ENCODE assay signal across 1 cellular context in the genomic region with DNA sequence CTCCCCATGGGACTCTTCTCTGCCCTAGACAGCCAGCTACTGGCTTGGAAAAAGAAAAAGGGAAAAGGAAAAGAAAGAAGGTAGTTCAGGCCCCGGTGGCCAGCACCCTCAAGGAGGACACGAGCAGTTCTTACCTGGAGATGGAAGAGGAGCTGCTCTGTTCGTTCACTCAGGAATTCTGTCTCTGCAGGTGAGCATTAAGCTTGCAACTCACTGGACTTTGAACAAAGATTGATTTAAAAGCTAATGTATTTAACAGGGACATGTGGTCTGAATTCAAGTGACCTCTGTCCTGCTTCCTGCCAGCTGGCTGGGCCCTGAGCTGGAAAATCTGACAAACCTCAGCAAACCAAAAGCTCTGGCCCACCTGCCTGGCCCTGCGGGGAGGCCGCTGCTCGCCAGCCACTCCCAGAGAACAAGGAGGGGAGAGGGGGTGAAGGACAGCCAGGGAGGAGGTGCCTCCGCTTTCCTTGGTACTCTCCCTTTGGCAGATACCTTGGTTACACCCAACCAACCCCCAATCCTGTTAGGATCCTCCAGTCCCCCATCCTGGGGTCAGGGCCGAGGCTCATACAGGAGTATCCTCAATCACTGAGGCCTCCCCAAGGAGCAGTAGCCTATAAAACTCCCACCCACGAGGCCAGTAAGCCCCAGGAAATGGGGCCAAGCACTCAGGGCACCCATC.
TF ChIP-seq lines count a peak whose summit lies in the region.

A gene (minus strand): TSS at position 186 of the 685 bp plus-strand sequence. CDS start 19,347 bp downstream, outside the sequence.

TF ChIP-seq in HepG2, 621 proteins besides CTCF, POLR2A, EP300 and RAD21 (continued from another document and continues in another):
- no peak for TF ChIP-seq EZH2 (conservative IDR thresholded peaks at IDR 0.05; ENCODE audit: low read depth, low read length)
- TF ChIP-seq, protein P1, sequence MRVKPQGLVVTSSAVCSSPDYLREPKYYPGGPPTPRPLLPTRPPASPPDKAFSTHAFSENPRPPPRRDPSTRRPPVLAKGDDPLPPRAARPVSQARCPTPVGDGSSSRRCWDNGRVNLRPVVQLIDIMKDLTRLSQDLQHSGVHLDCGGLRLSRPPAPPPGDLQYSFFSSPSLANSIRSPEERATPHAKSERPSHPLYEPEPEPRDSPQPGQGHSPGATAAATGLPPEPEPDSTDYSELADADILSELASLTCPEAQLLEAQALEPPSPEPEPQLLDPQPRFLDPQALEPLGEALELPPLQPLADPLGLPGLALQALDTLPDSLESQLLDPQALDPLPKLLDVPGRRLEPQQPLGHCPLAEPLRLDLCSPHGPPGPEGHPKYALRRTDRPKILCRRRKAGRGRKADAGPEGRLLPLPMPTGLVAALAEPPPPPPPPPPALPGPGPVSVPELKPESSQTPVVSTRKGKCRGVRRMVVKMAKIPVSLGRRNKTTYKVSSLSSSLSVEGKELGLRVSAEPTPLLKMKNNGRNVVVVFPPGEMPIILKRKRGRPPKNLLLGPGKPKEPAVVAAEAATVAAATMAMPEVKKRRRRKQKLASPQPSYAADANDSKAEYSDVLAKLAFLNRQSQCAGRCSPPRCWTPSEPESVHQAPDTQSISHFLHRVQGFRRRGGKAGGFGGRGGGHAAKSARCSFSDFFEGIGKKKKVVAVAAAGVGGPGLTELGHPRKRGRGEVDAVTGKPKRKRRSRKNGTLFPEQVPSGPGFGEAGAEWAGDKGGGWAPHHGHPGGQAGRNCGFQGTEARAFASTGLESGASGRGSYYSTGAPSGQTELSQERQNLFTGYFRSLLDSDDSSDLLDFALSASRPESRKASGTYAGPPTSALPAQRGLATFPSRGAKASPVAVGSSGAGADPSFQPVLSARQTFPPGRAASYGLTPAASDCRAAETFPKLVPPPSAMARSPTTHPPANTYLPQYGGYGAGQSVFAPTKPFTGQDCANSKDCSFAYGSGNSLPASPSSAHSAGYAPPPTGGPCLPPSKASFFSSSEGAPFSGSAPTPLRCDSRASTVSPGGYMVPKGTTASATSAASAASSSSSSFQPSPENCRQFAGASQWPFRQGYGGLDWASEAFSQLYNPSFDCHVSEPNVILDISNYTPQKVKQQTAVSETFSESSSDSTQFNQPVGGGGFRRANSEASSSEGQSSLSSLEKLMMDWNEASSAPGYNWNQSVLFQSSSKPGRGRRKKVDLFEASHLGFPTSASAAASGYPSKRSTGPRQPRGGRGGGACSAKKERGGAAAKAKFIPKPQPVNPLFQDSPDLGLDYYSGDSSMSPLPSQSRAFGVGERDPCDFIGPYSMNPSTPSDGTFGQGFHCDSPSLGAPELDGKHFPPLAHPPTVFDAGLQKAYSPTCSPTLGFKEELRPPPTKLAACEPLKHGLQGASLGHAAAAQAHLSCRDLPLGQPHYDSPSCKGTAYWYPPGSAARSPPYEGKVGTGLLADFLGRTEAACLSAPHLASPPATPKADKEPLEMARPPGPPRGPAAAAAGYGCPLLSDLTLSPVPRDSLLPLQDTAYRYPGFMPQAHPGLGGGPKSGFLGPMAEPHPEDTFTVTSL (CRISPR knock-in tag; IDR thresholded peaks at IDR 0.05; ENCODE audit: borderline replicate concordance), result peak; percentile 53; the same call in 1 of the 2 replicates
- 0 out of 2 replicates have a peak, but pooled peaks have one; percentile 71 for TF ChIP-seq ZNF232 (CRISPR knock-in tag; IDR thresholded peaks at IDR 0.05; ENCODE audit: borderline replicate concordance)
- TF ChIP-seq, protein P2, sequence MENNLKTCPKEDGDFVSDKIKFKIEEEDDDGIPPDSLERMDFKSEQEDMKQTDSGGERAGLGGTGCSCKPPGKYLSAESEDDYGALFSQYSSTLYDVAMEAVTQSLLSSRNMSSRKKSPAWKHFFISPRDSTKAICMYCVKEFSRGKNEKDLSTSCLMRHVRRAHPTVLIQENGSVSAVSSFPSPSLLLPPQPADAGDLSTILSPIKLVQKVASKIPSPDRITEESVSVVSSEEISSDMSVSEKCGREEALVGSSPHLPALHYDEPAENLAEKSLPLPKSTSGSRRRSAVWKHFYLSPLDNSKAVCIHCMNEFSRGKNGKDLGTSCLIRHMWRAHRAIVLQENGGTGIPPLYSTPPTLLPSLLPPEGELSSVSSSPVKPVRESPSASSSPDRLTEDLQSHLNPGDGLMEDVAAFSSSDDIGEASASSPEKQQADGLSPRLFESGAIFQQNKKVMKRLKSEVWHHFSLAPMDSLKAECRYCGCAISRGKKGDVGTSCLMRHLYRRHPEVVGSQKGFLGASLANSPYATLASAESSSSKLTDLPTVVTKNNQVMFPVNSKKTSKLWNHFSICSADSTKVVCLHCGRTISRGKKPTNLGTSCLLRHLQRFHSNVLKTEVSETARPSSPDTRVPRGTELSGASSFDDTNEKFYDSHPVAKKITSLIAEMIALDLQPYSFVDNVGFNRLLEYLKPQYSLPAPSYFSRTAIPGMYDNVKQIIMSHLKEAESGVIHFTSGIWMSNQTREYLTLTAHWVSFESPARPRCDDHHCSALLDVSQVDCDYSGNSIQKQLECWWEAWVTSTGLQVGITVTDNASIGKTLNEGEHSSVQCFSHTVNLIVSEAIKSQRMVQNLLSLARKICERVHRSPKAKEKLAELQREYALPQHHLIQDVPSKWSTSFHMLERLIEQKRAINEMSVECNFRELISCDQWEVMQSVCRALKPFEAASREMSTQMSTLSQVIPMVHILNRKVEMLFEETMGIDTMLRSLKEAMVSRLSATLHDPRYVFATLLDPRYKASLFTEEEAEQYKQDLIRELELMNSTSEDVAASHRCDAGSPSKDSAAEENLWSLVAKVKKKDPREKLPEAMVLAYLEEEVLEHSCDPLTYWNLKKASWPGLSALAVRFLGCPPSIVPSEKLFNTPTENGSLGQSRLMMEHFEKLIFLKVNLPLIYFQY (CRISPR knock-in tag; IDR thresholded peaks at IDR 0.05; ENCODE audit: borderline replicate concordance), result peak; percentile 68
- 0 out of 2 replicates have a peak, but pooled peaks have one; percentile 39 for TF ChIP-seq ZNF552 (CRISPR knock-in tag; IDR thresholded peaks at IDR 0.05; ENCODE audit: borderline replicate concordance)
- peak; percentile 94 for TF ChIP-seq ZNF264 (CRISPR knock-in tag; IDR thresholded peaks at IDR 0.05)
- TF ChIP-seq, protein P3, sequence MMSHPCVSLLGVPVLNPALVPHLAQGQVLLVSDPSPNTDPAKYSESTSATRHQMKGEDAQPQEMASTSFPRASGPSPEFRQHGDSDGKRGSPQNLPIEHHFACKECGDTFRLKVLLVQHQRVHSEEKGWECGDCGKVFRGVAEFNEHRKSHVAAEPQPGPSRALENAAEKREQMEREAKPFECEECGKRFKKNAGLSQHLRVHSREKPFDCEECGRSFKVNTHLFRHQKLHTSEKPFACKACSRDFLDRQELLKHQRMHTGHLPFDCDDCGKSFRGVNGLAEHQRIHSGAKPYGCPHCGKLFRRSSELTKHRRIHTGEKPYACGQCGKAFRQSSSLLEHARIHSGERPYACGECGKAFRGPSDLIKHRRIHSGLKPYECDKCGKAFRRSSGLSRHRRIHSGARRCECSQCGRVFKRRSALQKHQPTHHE (CRISPR knock-in tag; IDR thresholded peaks at IDR 0.05; ENCODE audit: borderline replicate concordance), result no peak
- peak; percentile 69 for TF ChIP-seq SIN3A (IDR thresholded peaks at IDR 0.05; ENCODE audit: borderline replicate concordance, low read depth, low read length)
- no peak for TF ChIP-seq ZFP90 (CRISPR knock-in tag; IDR thresholded peaks at IDR 0.05; ENCODE audit: borderline replicate concordance)
- 0 out of 2 replicates have a peak, but pooled peaks have one; percentile 46 for TF ChIP-seq NFKB2 (CRISPR knock-in tag; IDR thresholded peaks at IDR 0.05; ENCODE audit: borderline replicate concordance)
- TF ChIP-seq ZNF83 (CRISPR knock-in tag; IDR thresholded peaks at IDR 0.05; ENCODE audit: borderline replicate concordance), result no peak
- TF ChIP-seq ZNF792 (CRISPR knock-in tag; IDR thresholded peaks at IDR 0.05), result peak; percentile 66; the same call in 1 of the 2 replicates
- TF ChIP-seq ZNF234 (CRISPR knock-in tag; conservative IDR thresholded peaks at IDR 0.05), result no peak
- TF ChIP-seq, protein P4, sequence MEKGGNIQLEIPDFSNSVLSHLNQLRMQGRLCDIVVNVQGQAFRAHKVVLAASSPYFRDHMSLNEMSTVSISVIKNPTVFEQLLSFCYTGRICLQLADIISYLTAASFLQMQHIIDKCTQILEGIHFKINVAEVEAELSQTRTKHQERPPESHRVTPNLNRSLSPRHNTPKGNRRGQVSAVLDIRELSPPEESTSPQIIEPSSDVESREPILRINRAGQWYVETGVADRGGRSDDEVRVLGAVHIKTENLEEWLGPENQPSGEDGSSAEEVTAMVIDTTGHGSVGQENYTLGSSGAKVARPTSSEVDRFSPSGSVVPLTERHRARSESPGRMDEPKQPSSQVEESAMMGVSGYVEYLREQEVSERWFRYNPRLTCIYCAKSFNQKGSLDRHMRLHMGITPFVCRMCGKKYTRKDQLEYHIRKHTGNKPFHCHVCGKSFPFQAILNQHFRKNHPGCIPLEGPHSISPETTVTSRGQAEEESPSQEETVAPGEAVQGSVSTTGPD (CRISPR knock-in tag; IDR thresholded peaks at IDR 0.05), result peak; percentile 45; the same call in 1 of the 2 replicates
- TF ChIP-seq, protein P5, sequence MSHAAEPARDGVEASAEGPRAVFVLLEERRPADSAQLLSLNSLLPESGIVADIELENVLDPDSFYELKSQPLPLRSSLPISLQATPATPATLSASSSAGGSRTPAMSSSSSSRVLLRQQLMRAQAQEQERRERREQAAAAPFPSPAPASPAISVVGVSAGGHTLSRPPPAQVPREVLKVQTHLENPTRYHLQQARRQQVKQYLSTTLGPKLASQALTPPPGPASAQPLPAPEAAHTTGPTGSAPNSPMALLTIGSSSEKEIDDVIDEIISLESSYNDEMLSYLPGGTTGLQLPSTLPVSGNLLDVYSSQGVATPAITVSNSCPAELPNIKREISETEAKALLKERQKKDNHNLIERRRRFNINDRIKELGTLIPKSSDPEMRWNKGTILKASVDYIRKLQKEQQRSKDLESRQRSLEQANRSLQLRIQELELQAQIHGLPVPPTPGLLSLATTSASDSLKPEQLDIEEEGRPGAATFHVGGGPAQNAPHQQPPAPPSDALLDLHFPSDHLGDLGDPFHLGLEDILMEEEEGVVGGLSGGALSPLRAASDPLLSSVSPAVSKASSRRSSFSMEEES (CRISPR knock-in tag; IDR thresholded peaks at IDR 0.05), result peak; percentile 58; the same call in 1 of the 2 replicates
- peak; percentile 32; the same call in 1 of the 2 replicates for TF ChIP-seq POLR2G (IDR thresholded peaks at IDR 0.05; ENCODE audit: low read depth, low read length)
- TF ChIP-seq, protein P6, sequence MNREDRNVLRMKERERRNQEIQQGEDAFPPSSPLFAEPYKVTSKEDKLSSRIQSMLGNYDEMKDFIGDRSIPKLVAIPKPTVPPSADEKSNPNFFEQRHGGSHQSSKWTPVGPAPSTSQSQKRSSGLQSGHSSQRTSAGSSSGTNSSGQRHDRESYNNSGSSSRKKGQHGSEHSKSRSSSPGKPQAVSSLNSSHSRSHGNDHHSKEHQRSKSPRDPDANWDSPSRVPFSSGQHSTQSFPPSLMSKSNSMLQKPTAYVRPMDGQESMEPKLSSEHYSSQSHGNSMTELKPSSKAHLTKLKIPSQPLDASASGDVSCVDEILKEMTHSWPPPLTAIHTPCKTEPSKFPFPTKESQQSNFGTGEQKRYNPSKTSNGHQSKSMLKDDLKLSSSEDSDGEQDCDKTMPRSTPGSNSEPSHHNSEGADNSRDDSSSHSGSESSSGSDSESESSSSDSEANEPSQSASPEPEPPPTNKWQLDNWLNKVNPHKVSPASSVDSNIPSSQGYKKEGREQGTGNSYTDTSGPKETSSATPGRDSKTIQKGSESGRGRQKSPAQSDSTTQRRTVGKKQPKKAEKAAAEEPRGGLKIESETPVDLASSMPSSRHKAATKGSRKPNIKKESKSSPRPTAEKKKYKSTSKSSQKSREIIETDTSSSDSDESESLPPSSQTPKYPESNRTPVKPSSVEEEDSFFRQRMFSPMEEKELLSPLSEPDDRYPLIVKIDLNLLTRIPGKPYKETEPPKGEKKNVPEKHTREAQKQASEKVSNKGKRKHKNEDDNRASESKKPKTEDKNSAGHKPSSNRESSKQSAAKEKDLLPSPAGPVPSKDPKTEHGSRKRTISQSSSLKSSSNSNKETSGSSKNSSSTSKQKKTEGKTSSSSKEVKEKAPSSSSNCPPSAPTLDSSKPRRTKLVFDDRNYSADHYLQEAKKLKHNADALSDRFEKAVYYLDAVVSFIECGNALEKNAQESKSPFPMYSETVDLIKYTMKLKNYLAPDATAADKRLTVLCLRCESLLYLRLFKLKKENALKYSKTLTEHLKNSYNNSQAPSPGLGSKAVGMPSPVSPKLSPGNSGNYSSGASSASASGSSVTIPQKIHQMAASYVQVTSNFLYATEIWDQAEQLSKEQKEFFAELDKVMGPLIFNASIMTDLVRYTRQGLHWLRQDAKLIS (CRISPR knock-in tag; IDR thresholded peaks at IDR 0.05), result 0 out of 2 replicates have a peak, but pooled peaks have one; percentile 17
- no peak for TF ChIP-seq ZNF598 (CRISPR knock-in tag; IDR thresholded peaks at IDR 0.05; ENCODE audit: borderline replicate concordance)
- peak; percentile 66; the same call in 1 of the 2 replicates for TF ChIP-seq DMAP1 (CRISPR knock-in tag; IDR thresholded peaks at IDR 0.05)
- 0 out of 2 replicates have a peak, but pooled peaks have one; percentile 12 for TF ChIP-seq DPF2 (CRISPR knock-in tag; IDR thresholded peaks at IDR 0.05; ENCODE audit: borderline replicate concordance, low read depth)
- no peak for TF ChIP-seq RBM22 (optimal IDR thresholded peaks at IDR 0.05; ENCODE audit: low read length)
- TF ChIP-seq, protein P7, sequence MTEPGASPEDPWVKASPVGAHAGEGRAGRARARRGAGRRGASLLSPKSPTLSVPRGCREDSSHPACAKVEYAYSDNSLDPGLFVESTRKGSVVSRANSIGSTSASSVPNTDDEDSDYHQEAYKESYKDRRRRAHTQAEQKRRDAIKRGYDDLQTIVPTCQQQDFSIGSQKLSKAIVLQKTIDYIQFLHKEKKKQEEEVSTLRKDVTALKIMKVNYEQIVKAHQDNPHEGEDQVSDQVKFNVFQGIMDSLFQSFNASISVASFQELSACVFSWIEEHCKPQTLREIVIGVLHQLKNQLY (CRISPR knock-in tag; IDR thresholded peaks at IDR 0.05), result peak; percentile 57; the same call in 1 of the 2 replicates
- peak; percentile 56; the same call in 1 of the 2 replicates for TF ChIP-seq MXD4 (CRISPR knock-in tag; IDR thresholded peaks at IDR 0.05)
- TF ChIP-seq FOSL2 (CRISPR knock-in tag; IDR thresholded peaks at IDR 0.05), result peak; percentile 38; the same call in 1 of the 2 replicates
- TF ChIP-seq, protein P8, sequence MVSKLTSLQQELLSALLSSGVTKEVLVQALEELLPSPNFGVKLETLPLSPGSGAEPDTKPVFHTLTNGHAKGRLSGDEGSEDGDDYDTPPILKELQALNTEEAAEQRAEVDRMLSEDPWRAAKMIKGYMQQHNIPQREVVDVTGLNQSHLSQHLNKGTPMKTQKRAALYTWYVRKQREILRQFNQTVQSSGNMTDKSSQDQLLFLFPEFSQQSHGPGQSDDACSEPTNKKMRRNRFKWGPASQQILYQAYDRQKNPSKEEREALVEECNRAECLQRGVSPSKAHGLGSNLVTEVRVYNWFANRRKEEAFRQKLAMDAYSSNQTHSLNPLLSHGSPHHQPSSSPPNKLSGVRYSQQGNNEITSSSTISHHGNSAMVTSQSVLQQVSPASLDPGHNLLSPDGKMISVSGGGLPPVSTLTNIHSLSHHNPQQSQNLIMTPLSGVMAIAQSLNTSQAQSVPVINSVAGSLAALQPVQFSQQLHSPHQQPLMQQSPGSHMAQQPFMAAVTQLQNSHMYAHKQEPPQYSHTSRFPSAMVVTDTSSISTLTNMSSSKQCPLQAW (CRISPR knock-in tag; IDR thresholded peaks at IDR 0.05), result peak; percentile 90
- peak; percentile 95 for TF ChIP-seq HNF4A (CRISPR knock-in tag; IDR thresholded peaks at IDR 0.05)
- TF ChIP-seq, protein P9, sequence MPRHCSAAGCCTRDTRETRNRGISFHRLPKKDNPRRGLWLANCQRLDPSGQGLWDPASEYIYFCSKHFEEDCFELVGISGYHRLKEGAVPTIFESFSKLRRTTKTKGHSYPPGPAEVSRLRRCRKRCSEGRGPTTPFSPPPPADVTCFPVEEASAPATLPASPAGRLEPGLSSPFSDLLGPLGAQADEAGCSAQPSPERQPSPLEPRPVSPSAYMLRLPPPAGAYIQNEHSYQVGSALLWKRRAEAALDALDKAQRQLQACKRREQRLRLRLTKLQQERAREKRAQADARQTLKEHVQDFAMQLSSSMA (CRISPR knock-in tag; IDR thresholded peaks at IDR 0.05), result no peak
- TF ChIP-seq ZNF460 (CRISPR knock-in tag; IDR thresholded peaks at IDR 0.05; ENCODE audit: borderline replicate concordance), result no peak
- peak; percentile 57; the same call in 1 of the 2 replicates for TF ChIP-seq MTA1 (CRISPR knock-in tag; IDR thresholded peaks at IDR 0.05; ENCODE audit: borderline replicate concordance)
